Comparison of ENCODE assay signal across 29 cellular contexts in the genomic region with DNA sequence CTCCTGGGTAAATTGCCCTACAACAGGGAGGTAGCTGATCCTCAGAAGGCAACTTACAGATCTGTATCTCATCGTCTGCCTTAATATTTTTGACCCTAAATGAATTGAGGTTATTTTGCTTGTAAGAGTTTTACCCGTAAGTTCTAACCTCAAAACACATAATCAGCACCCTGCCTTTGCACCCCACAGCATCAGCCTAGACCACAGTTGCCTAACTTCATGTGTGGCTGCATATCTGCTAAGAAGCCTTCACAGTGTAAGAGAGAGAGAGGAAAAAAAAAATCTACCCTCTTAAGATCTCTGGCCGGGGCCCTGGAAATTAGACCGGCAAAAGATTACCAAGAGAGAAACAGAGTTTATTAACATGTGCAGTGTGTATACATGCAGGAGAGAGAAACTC.
DNase-seq lines count a peak whose midpoint lies in the region; ATAC-seq, FAIRE-seq and TF ChIP-seq lines count a peak whose summit lies in the region.
"Had no signal": no experiment of that assay in that cellular context is flagged by ENCODE, and none has a peak within 500 bp of the region (broad histone marks: within the 10 kb centered on the region; RNA-seq: fewer than 3 reads in every experiment).

No MANE protein-coding gene starts in this region.

- no peak for FAIRE-seq in GM12878 (lab: Jason Lieb, UNC)
- FAIRE-seq: H1 had no signal

- intact Hi-C loops in GM12878 (cut with micrococcal nuclease; ENCODE audit: unreplicated experiment) = no loop called here

- H3K9me3 Mint-ChIP-seq in activated naive CD8-positive, alpha-beta T cell treated with anti-CD3 and anti-CD28 coated beads for 36 hours = peaks cover 2% of the 10 kb centered on the region
- H3K9me3 Mint-ChIP-seq: CD8-positive, alpha-beta T cell had no signal

- no peak for TF ChIP-seq POLR2A in GM12878 (IDR thresholded peaks at IDR 0.05; ENCODE audit: low read depth, low read length)

- H3K27me3 ChIP-seq in GM12878 (replicated peaks in 1 of 2; ENCODE audit: control insufficient read depth in 2 of 2, insufficient read depth in 2 of 2, low read length in 1 of 2) = no peaks in the 10 kb centered on the region
- H3K27me3 ChIP-seq: Peyer's patch had no signal

- H3K27ac ChIP-seq in GM12878 (ENCODE audit: control insufficient read depth, insufficient read depth) = peak overlapping the region; percentile 82
- H3K27ac ChIP-seq: C4-2B, HL-60, Peyer's patch had no signal

- no peak overlapping the region for H3K4me3 Mint-ChIP-seq in activated naive CD8-positive, alpha-beta T cell treated with anti-CD3 and anti-CD28 coated beads for 36 hours
- H3K4me3 Mint-ChIP-seq: B cell; CD8-positive, alpha-beta T cell; IgD-negative memory B cell; T-helper 2 cell treated with Interferon-gamma antibody and Interleukin-4, amounts not matched to agents 5 μg/mL and 100 μg/mL, for 36 hours had no signal

- H4K20me1 ChIP-seq in GM12878 (ENCODE audit: control insufficient read depth, insufficient read depth) = no peaks in the 10 kb centered on the region

- ATAC-seq in HG02852 (IDR thresholded peaks at IDR 0.05; ENCODE audit: unreplicated experiment) = peak; percentile 41
- ATAC-seq in HG03565 (IDR thresholded peaks at IDR 0.05; ENCODE audit: unreplicated experiment) = peak; percentile 41
- no peak; the same call in 2 of the 3 replicates for ATAC-seq in GM12878
- ATAC-seq in left lobe of liver = no peak
- ATAC-seq: CD8-positive, alpha-beta T cell had no signal

- no peak for TF ChIP-seq RAD21 in GM12878 (IDR thresholded peaks at IDR 0.05; ENCODE audit: insufficient read depth, low read depth, low read length)

- WGBS in GM12878 (ENCODE audit: insufficient coverage, insufficient replicate concordance, low lambda C conversion rate, missing lambda C conversion rate) = 19% methylated on average over 4 of the region's 4 CpGs

- H3K4me2 ChIP-seq in GM12878 (ENCODE audit: control insufficient read depth, insufficient read depth) = peak overlapping the region; percentile 63

- no peaks in the 10 kb centered on the region; the same call in 1 of the 3 replicates for H3K9me3 ChIP-seq in GM12878 (replicated peaks; ENCODE audit: control insufficient read depth, insufficient read depth, low read length)
- H3K9me3 ChIP-seq: Peyer's patch had no signal

- SMC1A ChIA-PET in GM12878 (lab: Charles Lee; ENCODE audit: uncharacterized antibody, unreplicated experiment) = no interaction called here

- RAD21 ChIA-PET in GM12878 (lab: Charles Lee; ENCODE audit: unreplicated experiment) = no interaction called here

- H3K79me2 ChIP-seq in GM12878 (ENCODE audit: control insufficient read depth, insufficient read depth, low read length) = no peaks in the 10 kb centered on the region

- no peaks in the 10 kb centered on the region for H3K36me3 ChIP-seq in GM12878 (ENCODE audit: control insufficient read depth in 2 of 2, insufficient read depth in 2 of 2, low read length in 1 of 2)
- H3K36me3 ChIP-seq: Peyer's patch had no signal

- H3K27ac Mint-ChIP-seq in activated naive CD8-positive, alpha-beta T cell treated with anti-CD3 and anti-CD28 coated beads for 36 hours = no peak overlapping the region
- H3K27ac Mint-ChIP-seq: B cell; CD8-positive, alpha-beta T cell; IgD-negative memory B cell; T-helper 2 cell treated with Interferon-gamma antibody and Interleukin-4, amounts not matched to agents 5 μg/mL and 100 μg/mL, for 36 hours had no signal

- TF ChIP-seq CTCF in GM12865 (IDR thresholded peaks at IDR 0.05; ENCODE audit: insufficient read depth, low read depth, low read length, missing control alignments) (no peak), GM12878 (IDR thresholded peaks at IDR 0.05 in 2 of 3, conservative IDR thresholded peaks at IDR 0.05 in 1 of 3; ENCODE audit: control insufficient read depth in 2 of 3, extremely low read depth in 1 of 3, insufficient read depth in 1 of 3, low read depth in 3 of 3, low read length in 3 of 3) (no peak)

- in situ Hi-C loops in GM12878 (cut with MboI) = no loop called here

- H3K4me1 Mint-ChIP-seq in activated naive CD8-positive, alpha-beta T cell treated with anti-CD3 and anti-CD28 coated beads for 36 hours = no peaks in the 10 kb centered on the region

- H3K9ac ChIP-seq in GM12878 (ENCODE audit: control insufficient read depth, insufficient read depth, low read length) = peak overlapping the region; percentile 52

- POLR2A ChIA-PET in GM12878 (lab: Charles Lee) = no interaction called here

- H3K36me3 Mint-ChIP-seq in activated naive CD8-positive, alpha-beta T cell treated with anti-CD3 and anti-CD28 coated beads for 36 hours = no peaks in the 10 kb centered on the region
- H3K36me3 Mint-ChIP-seq: CD8-positive, alpha-beta T cell had no signal

- H2AFZ ChIP-seq in GM12878 (ENCODE audit: control insufficient read depth, low read depth, low read length) = 0 out of 2 replicates have a peak overlapping the region, but pooled peaks have one; percentile 11

- H3K4me3 ChIP-seq in GM12865 (ENCODE audit: low read depth, low read length) (no peak overlapping the region), GM12878 (no peak overlapping the region)
- H3K4me3 ChIP-seq: Peyer's patch had no signal

- no peaks in the 10 kb centered on the region for H3K27me3 Mint-ChIP-seq in activated naive CD8-positive, alpha-beta T cell treated with anti-CD3 and anti-CD28 coated beads for 36 hours
- H3K27me3 Mint-ChIP-seq: B cell, IgD-negative memory B cell had no signal

- no peak for TF ChIP-seq EP300 in GM12878 (IDR thresholded peaks at IDR 0.05; ENCODE audit: borderline replicate concordance in 1 of 2, control insufficient read depth in 1 of 2, low read depth in 2 of 2, low read length in 2 of 2)

- CTCF ChIA-PET in GM12878 (lab: Yijun Ruan, JAX) = no interaction called here

- peak; percentile 32 for DNase-seq in GM12865 (ENCODE audit: low read depth)
- DNase-seq in GM12878 (ENCODE audit: low read depth, low spot score) = no peak
- DNase-seq in activated naive CD8-positive, alpha-beta T cell treated with anti-CD3 and anti-CD28 coated beads for 36 hours = no peak
- DNase-seq in NCI-H2196 (lab: John Stamatoyannopoulos, UW; ENCODE audit: unreplicated experiment) = no peak
- DNase-seq in left lobe of liver (ENCODE audit: low spot score) = no peak
- DNase-seq: CD8-positive, alpha-beta T cell; DMS 273 treated with DMSO at 0.1 percent for 48 hours; DMS79; EL; GDM1; HCEC 1CT; NCI-H1092 treated with DMSO at 0.1 percent for 48 hours; NCI-H1436; NCI-H187 treated with DMSO at 0.1 percent for 48 hours; NCI-H2171 treated with DMSO at 0.1 percent for 48 hours; NCI-H524; NCI-H748 treated with DMSO at 0.1 percent for 48 hours; OCI-M1; Peyer's patch; SHP77 treated with DMSO at 0.1 percent for 48 hours; T-helper 1 cell had no signal

- H3K4me1 ChIP-seq in GM12878 (ENCODE audit: control insufficient read depth, insufficient read depth, low read length) = no peaks in the 10 kb centered on the region; the same call in 1 of the 2 replicates
- H3K4me1 ChIP-seq: Peyer's patch had no signal

- BruUV-seq in GM12878 (replicated peaks; lab: Mats Ljungman, UMichigan) = no TSS peak

TF ChIP-seq in GM12878, 131 proteins besides CTCF, POLR2A, EP300 and RAD21:
- TF ChIP-seq RUNX3 (IDR thresholded peaks at IDR 0.05; ENCODE audit: low read length) (peak; percentile 63), ATF7 (IDR thresholded peaks at IDR 0.05; ENCODE audit: low read depth) (no peak)

Comparison
In these comparisons a context has a peak if more than half of its experiments do, and no peak if none do; other contexts are left out.
1. ATAC-seq: peak in HG02852 (single experiment) and HG03565 (single experiment); none in GM12878 (single experiment) and left lobe of liver (single experiment).